19 cellular contexts compared by ENCODE assay signal in the genomic region with DNA sequence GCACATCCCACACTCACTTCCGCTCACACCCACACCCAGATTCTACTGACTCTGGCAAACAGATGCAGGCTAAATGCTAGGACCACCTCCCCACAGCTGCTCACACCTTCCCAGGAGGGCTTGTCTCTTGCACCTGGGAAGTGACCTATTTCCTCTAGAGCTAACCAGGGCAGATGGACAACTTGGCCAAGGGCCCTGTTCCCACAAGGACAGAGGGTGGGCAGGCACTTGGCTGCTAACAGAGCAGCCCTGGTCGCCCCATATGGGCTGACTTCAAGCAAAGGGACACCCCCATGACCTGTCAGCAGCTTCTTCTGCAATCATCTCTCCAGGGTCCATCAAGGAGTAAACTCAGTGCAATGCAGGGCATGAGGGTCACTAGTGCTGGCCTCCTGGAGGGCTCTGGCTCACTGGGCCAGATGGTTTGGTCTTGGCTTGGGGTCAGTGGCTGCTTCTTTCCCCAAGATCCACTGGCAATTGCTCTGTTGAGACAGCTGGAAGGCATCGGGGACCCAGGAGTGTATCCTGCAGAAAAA.
DNase-seq lines count a peak whose midpoint lies in the region; ATAC-seq, FAIRE-seq and TF ChIP-seq lines count a peak whose summit lies in the region.
"Had no signal": no experiment of that assay in that cellular context is flagged by ENCODE, and none has a peak within 500 bp of the region (broad histone marks: within the 10 kb centered on the region; RNA-seq: fewer than 3 reads in every experiment).

No MANE protein-coding gene starts in this region.

- no peak overlapping the region for H3K4me2 ChIP-seq in mammary epithelial cell (ENCODE audit: insufficient read depth, low read depth, low read length)
- H3K4me2 ChIP-seq: A549 had no signal

- no TSS peak for BruUV-seq in mammary epithelial cell (replicated peaks; lab: Mats Ljungman, UMichigan)

- DNase-seq in G401 (ENCODE audit: low spot score) (peak; percentile 73), bronchial epithelial cell (ENCODE audit: low read depth) (no peak), left ventricle myocardium superior (peak; percentile 54), sigmoid colon (no peak), mammary epithelial cell (no peak), globus pallidus (ENCODE audit: low spot score) (no peak), T-helper 1 cell (no peak)
- DNase-seq: DMS79, Karpas-422, MV-4-11, NCI-H1694, NCI-H2081, NCI-H2171, NCI-H524 treated with DMSO at 0.1 percent for 48 hours, NCI-H82, SHP77 had no signal

- no peak overlapping the region for H2AFZ ChIP-seq in mammary epithelial cell (ENCODE audit: low read depth, low read length)

- dilution Hi-C loops in mammary epithelial cell (cut with HindIII; ENCODE audit: low sequenced_read_pairs) = no loop called here

- WGBS in sigmoid colon, 2 donors = 88 to 89% methylated on average over 3 of the region's 3 CpGs
- 66% methylated on average over 3 of the region's 3 CpGs for WGBS in mammary epithelial cell (ENCODE audit: low coverage, missing lambda C conversion rate)

- no peaks in the 10 kb centered on the region for H3K9me3 ChIP-seq in sigmoid colon
- no peaks in the 10 kb centered on the region for H3K9me3 ChIP-seq in mammary epithelial cell (replicated peaks; ENCODE audit: insufficient read depth, low read length)
- H3K9me3 ChIP-seq: A549 had no signal

- no peak for TF ChIP-seq POLR2A in sigmoid colon (IDR thresholded peaks at IDR 0.05)

- H4K20me1 ChIP-seq in mammary epithelial cell (ENCODE audit: insufficient read depth, low read length) = no peaks in the 10 kb centered on the region

- TF ChIP-seq EP300 in sigmoid colon (IDR thresholded peaks at IDR 0.05) = no peak

- in situ Hi-C loops in G401 (cut with HindIII; ENCODE audit: low sequenced_read_pairs) (no loop called here), mammary epithelial cell (cut with MboI; ENCODE audit: low sequenced_read_pairs in 2 of 2) (no loop called here)

- TF ChIP-seq CTCF in bronchial epithelial cell (IDR thresholded peaks at IDR 0.05; ENCODE audit: insufficient read depth, low read length, severe bottlenecking) = no peak
- no peak for TF ChIP-seq CTCF in sigmoid colon (IDR thresholded peaks at IDR 0.05)
- TF ChIP-seq CTCF in mammary epithelial cell (conservative IDR thresholded peaks at IDR 0.05 in 1 of 2, IDR thresholded peaks at IDR 0.05 in 1 of 2; ENCODE audit: extremely low read depth in 1 of 2, insufficient read depth in 1 of 2, low read depth in 1 of 2, low read length in 2 of 2) = no peak

- peak overlapping the region in 3 of 4 donors; percentile 21 to 46 (median 36) for H3K27ac ChIP-seq in sigmoid colon
- no peak overlapping the region for H3K27ac ChIP-seq in mammary epithelial cell (ENCODE audit: insufficient read depth, low read depth, low read length)
- H3K27ac ChIP-seq: A549 had no signal

- intact Hi-C loops in left ventricle myocardium superior (cut with micrococcal nuclease) (no loop called here), sigmoid colon (cut with DNase I) (no loop called here), mammary epithelial cell (cut with micrococcal nuclease) (no loop called here)

- FAIRE-seq in bronchial epithelial cell (lab: Jason Lieb, UNC) = peak; percentile 83
- FAIRE-seq: A549, D721Med, RCC 7860 had no signal

- no peak overlapping the region for H3K9ac ChIP-seq in mammary epithelial cell (ENCODE audit: insufficient read depth, low read length)

- CTCF ChIA-PET in mammary epithelial cell (lab: Charles Lee; ENCODE audit: low non-redundant PET) = no interaction called here

- no peaks in the 10 kb centered on the region for H3K79me2 ChIP-seq in mammary epithelial cell (ENCODE audit: insufficient read depth, low read length)

- H3K27me3 ChIP-seq in bronchial epithelial cell (ENCODE audit: control insufficient read depth, insufficient read depth, low read length) (no peaks in the 10 kb centered on the region), sigmoid colon (no peaks in the 10 kb centered on the region), mammary epithelial cell (ENCODE audit: insufficient read depth, low read length) (peaks cover 1% of the 10 kb centered on the region)

- no peak overlapping the region for H3K4me3 ChIP-seq in bronchial epithelial cell (ENCODE audit: low read depth, low read length)
- no peak overlapping the region for H3K4me3 ChIP-seq in sigmoid colon
- no peak overlapping the region for H3K4me3 ChIP-seq in mammary epithelial cell (replicated peaks in 1 of 3; ENCODE audit: insufficient read depth in 1 of 3, low read depth in 2 of 3, low read length in 3 of 3)
- H3K4me3 ChIP-seq: A549 had no signal

- no peaks in the 10 kb centered on the region for H3K36me3 ChIP-seq in bronchial epithelial cell (ENCODE audit: control insufficient read depth, insufficient read depth, low read length)
- H3K36me3 ChIP-seq in sigmoid colon = no peaks in the 10 kb centered on the region
- no peaks in the 10 kb centered on the region for H3K36me3 ChIP-seq in mammary epithelial cell (ENCODE audit: insufficient read depth, low read length)

- H3K4me1 ChIP-seq in sigmoid colon (peaks cover 0 to 15% (median 13%) of the 10 kb centered on the region in 4 donors), mammary epithelial cell (ENCODE audit: insufficient read depth, low read length) (no peaks in the 10 kb centered on the region)
- H3K4me1 ChIP-seq: A549 had no signal

- peak; percentile 62 for ATAC-seq in left ventricle myocardium superior
- ATAC-seq: A549 had no signal

Comparison
In these comparisons a context has a peak if more than half of its experiments do, and no peak if none do; other contexts are left out.
1. DNase-seq: peak in G401 (single experiment) and left ventricle myocardium superior (single experiment); none in bronchial epithelial cell (single experiment), sigmoid colon (single experiment), mammary epithelial cell (single experiment), globus pallidus (single experiment) and T-helper 1 cell (0 of 5).